In the genomic region with DNA sequence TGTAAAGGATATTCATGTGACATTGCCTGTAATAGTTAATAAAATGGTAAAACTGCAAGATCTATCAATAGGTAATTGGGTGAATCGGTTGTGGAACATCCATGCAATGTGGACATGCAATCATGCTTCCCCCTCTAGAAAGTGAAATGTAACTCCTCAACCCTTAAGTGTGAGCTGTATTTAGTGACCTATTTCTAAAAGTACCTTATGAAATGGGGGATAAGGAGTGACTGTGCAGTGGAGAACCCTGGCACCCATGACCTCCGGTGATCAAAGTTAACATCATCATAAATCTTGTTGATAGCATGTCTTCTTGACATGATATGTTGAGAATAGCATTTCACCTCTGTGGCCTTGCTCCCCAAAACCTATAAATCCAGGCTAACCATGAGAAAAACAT, we compare ENCODE assay signal across 8 cellular contexts.
"Had no signal": no experiment of that assay in that cellular context is flagged by ENCODE, and none has a peak within 500 bp of the region (broad histone marks: within the 10 kb centered on the region; RNA-seq: fewer than 3 reads in every experiment).

No MANE protein-coding gene starts in this region.

- ATAC-seq: GM23338, HCT116 had no signal

- DNase-seq: GM23248, GOT3, H7, H9, HCEC 1CT, HFFc6 had no signal
